ENCODE assay signal across 8 cellular contexts in the genomic region with DNA sequence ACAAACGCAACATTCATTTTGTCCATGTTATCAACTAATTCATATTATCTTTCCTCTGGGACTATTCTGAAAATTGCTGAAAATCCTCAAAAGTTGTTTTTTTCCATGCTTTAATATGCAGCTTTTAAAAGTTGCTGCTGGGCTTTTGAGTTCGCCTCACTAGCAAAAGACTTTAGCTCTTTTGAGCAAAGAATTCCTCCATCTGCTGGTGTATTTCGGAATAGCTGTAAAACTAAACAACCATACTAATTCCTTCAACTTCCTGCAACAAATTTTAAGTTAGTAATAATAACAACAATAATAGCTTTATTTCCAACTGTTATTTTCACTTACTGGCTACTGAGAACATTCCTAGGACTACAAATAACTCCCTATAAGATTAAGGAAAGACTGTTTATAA. TPM values are rescaled to one million over a fixed set of nuclear protein-coding genes. Genes with fewer than 3 reads are reported as not detected.
DNase-seq lines count a peak whose midpoint lies in the region; ATAC-seq and TF ChIP-seq lines count a peak whose summit lies in the region.

No MANE protein-coding gene starts in this region.

- no peak overlapping the region for H3K4me3 ChIP-seq in CD4-positive, CD25-positive, alpha-beta regulatory T cell (ENCODE audit: low read depth, low read length)
- H3K4me3 ChIP-seq in Karpas-422 (ENCODE audit: low read length) (no peak overlapping the region), breast epithelium (no peak overlapping the region)

- no peaks in the 10 kb centered on the region for H3K79me2 ChIP-seq in Karpas-422 (ENCODE audit: low read length)

- ATAC-seq in CD4-positive, CD25-positive, alpha-beta regulatory T cell (ENCODE audit: low read depth in 2 of 2): no peak
- ATAC-seq in HG03565 (IDR thresholded peaks at IDR 0.05; ENCODE audit: unreplicated experiment) (no peak), GM19467 (IDR thresholded peaks at IDR 0.05; ENCODE audit: unreplicated experiment) (no peak), HG03520 (IDR thresholded peaks at IDR 0.05; ENCODE audit: unreplicated experiment) (no peak)

- H3K27ac Mint-ChIP-seq in CD4-positive, CD25-positive, alpha-beta regulatory T cell: peak overlapping the region in 1 of 3 donors; percentile 53

- no peak for TF ChIP-seq POLR2A in breast epithelium (IDR thresholded peaks at IDR 0.05)

- H3K27me3 ChIP-seq in CD4-positive, CD25-positive, alpha-beta regulatory T cell (ENCODE audit: control insufficient read depth, insufficient read depth, low read length): no peaks in the 10 kb centered on the region
- H3K27me3 ChIP-seq in Karpas-422 (ENCODE audit: low read length) (no peaks in the 10 kb centered on the region), breast epithelium (peaks cover 0 to 8% of the 10 kb centered on the region in 2 donors)

- no peak overlapping the region for H3K4me2 ChIP-seq in Karpas-422 (ENCODE audit: low read depth, low read length, poor library complexity, severe bottlenecking)

- TF ChIP-seq CTCF in breast epithelium (IDR thresholded peaks at IDR 0.05): peak in 2 of 3 donors; percentile 13 to 48

- no peaks in the 10 kb centered on the region for H3K9me2 ChIP-seq in Karpas-422 (replicated peaks; ENCODE audit: insufficient read depth, low read length)

- H3K4me3 Mint-ChIP-seq in CD4-positive, CD25-positive, alpha-beta regulatory T cell: no peak overlapping the region

- H3K9me3 ChIP-seq in CD4-positive, CD25-positive, alpha-beta regulatory T cell (ENCODE audit: control insufficient read depth in 2 of 2, low read length in 2 of 2): no peaks in the 10 kb centered on the region
- H3K9me3 ChIP-seq in Karpas-422 (ENCODE audit: low read length) (no peaks in the 10 kb centered on the region), breast epithelium (no peaks in the 10 kb centered on the region)

- peaks cover 28% of the 10 kb centered on the region for H3K36me3 ChIP-seq in CD4-positive, CD25-positive, alpha-beta regulatory T cell (ENCODE audit: control insufficient read depth, insufficient read depth, low read length)
- H3K36me3 ChIP-seq in Karpas-422 (ENCODE audit: insufficient read depth, low read length) (peaks cover 3% of the 10 kb centered on the region; the same call in 1 of the 2 replicates), breast epithelium (no peaks in the 10 kb centered on the region)

- no peaks in the 10 kb centered on the region for H3K9me3 Mint-ChIP-seq in CD4-positive, CD25-positive, alpha-beta regulatory T cell

- intact Hi-C loops in breast epithelium (cut with DNase I; ENCODE audit: low total_unique reads): no loop called here

- H3K9ac ChIP-seq in Karpas-422 (ENCODE audit: low read length): no peak overlapping the region

- no peaks in the 10 kb centered on the region for H3K36me3 Mint-ChIP-seq in CD4-positive, CD25-positive, alpha-beta regulatory T cell

- H3K4me1 ChIP-seq in CD4-positive, CD25-positive, alpha-beta regulatory T cell (ENCODE audit: control insufficient read depth, insufficient read depth, low read length, poor library complexity, severe bottlenecking): no peaks in the 10 kb centered on the region
- H3K4me1 ChIP-seq in Karpas-422 (ENCODE audit: low read length): no peaks in the 10 kb centered on the region
- no peaks in the 10 kb centered on the region for H3K4me1 ChIP-seq in breast epithelium

- H3K27me3 Mint-ChIP-seq in CD4-positive, CD25-positive, alpha-beta regulatory T cell: no peaks in the 10 kb centered on the region

- DNase-seq in CD4-positive, CD25-positive, alpha-beta regulatory T cell: peak in 2 of 3 donors; percentile 18 to 35
- DNase-seq in Karpas-422: peak; percentile 57
- DNase-seq in breast epithelium (ENCODE audit: low spot score in 2 of 2): no peak
- DNase-seq in medulla oblongata (ENCODE audit: extremely low spot score): peak; percentile 30
- DNase-seq in islet precursor cell: no peak

- H3K4me1 Mint-ChIP-seq in CD4-positive, CD25-positive, alpha-beta regulatory T cell: no peaks in the 10 kb centered on the region

- no peaks in the 10 kb centered on the region for H4K20me1 ChIP-seq in Karpas-422 (ENCODE audit: insufficient read depth, low read depth, low read length)

- no peak overlapping the region for H2AFZ ChIP-seq in Karpas-422 (ENCODE audit: low read length)

- no peak overlapping the region for H3K27ac ChIP-seq in CD4-positive, CD25-positive, alpha-beta regulatory T cell (ENCODE audit: insufficient read depth, low read length, poor library complexity, severe bottlenecking)
- H3K27ac ChIP-seq in Karpas-422 (ENCODE audit: low read length): no peak overlapping the region
- no peak overlapping the region for H3K27ac ChIP-seq in breast epithelium

RNA-seq across cellular contexts. Expression of a gene that starts 14.2 kb away (rescaled TPM):
- 48.7 TPM for total RNA-seq in CD4-positive, CD25-positive, alpha-beta regulatory T cell
- polyA plus RNA-seq in CD4-positive, CD25-positive, alpha-beta regulatory T cell: 1 to 10 TPM; 5.1 to 8.2 (median 6.6) TPM
- total RNA-seq in Karpas-422 (2014; rRNA removed; shearing (Covaris generic); ENCODE audit: low replicate concordance): 23.5 and 48.2 TPM in 2 replicates
- total RNA-seq in breast epithelium: 10 to 100 TPM; 13.8 to 19.0 (median 15.7) TPM

Comparison
In these comparisons a context has a peak if more than half of its experiments do, and no peak if none do; other contexts are left out.
1. DNase-seq: peak in CD4-positive, CD25-positive, alpha-beta regulatory T cell (2 of 3), Karpas-422 (single experiment) and medulla oblongata (single experiment); none in breast epithelium (0 of 2) and islet precursor cell (single experiment).